Comparison of ENCODE assay signal across 13 cellular contexts in the genomic region with DNA sequence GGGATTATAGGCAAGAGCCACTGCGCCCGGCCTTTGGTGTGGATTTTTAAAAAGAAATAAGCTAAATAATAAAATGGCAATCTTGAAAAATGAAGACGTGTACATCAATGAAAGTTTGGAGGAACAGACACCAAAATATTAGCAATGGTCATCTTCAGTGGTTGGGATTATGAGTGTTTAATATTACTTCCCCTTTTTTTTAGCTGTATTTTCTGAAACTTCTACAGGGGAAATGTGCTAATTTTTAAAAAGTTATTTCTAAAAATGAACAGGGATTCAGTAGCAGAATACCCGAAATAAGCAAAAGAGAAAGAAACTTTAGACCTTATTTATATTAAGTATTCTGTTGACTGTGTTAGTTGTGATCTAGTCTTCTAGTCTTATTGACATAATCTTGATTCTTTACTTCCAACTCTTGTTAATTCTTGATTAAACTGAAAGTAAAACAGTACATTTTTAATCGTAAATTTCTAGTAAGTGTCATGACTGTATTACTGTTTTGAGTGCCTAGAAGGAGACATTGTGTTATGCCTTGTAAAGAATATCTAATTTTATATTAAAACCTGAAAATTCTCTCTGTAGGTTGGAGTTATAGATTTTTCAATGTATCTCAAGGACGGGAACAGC. TPM values are rescaled to one million over a fixed set of nuclear protein-coding genes. Genes with fewer than 3 reads are reported as not detected.
DNase-seq lines count a peak whose midpoint lies in the region; ATAC-seq and TF ChIP-seq lines count a peak whose summit lies in the region.
"Had no signal": no experiment of that assay in that cellular context is flagged by ENCODE, and none has a peak within 500 bp of the region (broad histone marks: within the 10 kb centered on the region; RNA-seq: fewer than 3 reads in every experiment).

No MANE protein-coding gene starts in this region.

- H3K27ac Mint-ChIP-seq in activated T-helper 1 cell treated with anti-CD3 and anti-CD28 coated beads, Interleukin-12 subunit alpha, Interleukin-12 subunit beta, Interleukin-2, Interleukin-4 antibody, amounts not matched to agents 30 ng/mL and 10 ng/mL and 1 ng/mL, durations not matched to agents 14 hours and 24 hours and 36 hours = no peak overlapping the region
- no peak overlapping the region for H3K27ac Mint-ChIP-seq in activated naive CD4-positive, alpha-beta T cell treated with anti-CD3 and anti-CD28 coated beads for 36 hours
- H3K27ac Mint-ChIP-seq in activated naive CD4-positive, alpha-beta T cell treated with anti-CD3 and anti-CD28 coated beads, Interleukin-2, amount 50 U/mL, for 72 hours = peak overlapping the region in 1 of 2 donors; percentile 22
- H3K27ac Mint-ChIP-seq: activated B cell treated with CpG ODN at 0.5 μM for 24 hours; activated naive CD4-positive, alpha-beta T cell treated with anti-CD3 and anti-CD28 coated beads, Interleukin-2, amount 50 U/mL, for 24 hours; progenitor cell of endocrine pancreas had no signal

- no peak overlapping the region for H3K4me3 Mint-ChIP-seq in activated T-helper 1 cell treated with anti-CD3 and anti-CD28 coated beads, Interleukin-12 subunit alpha, Interleukin-12 subunit beta, Interleukin-2, Interleukin-4 antibody, amounts not matched to agents 30 ng/mL and 10 ng/mL and 1 ng/mL, durations not matched to agents 14 hours and 24 hours and 36 hours
- H3K4me3 Mint-ChIP-seq in activated naive CD4-positive, alpha-beta T cell treated with anti-CD3 and anti-CD28 coated beads for 36 hours = no peak overlapping the region
- H3K4me3 Mint-ChIP-seq: activated B cell treated with CpG ODN at 0.5 μM for 24 hours; activated naive CD4-positive, alpha-beta T cell treated with anti-CD3 and anti-CD28 coated beads, Interleukin-2, amount 50 U/mL, for 24 hours had no signal

- H3K36me3 Mint-ChIP-seq in activated T-helper 1 cell treated with anti-CD3 and anti-CD28 coated beads, Interleukin-12 subunit alpha, Interleukin-12 subunit beta, Interleukin-2, Interleukin-4 antibody, amounts not matched to agents 30 ng/mL and 10 ng/mL and 1 ng/mL, durations not matched to agents 14 hours and 24 hours and 36 hours (ENCODE audit: low read depth) = no peaks in the 10 kb centered on the region
- peaks cover 5% of the 10 kb centered on the region for H3K36me3 Mint-ChIP-seq in activated naive CD4-positive, alpha-beta T cell treated with anti-CD3 and anti-CD28 coated beads for 36 hours (ENCODE audit: low read depth)
- no peaks in the 10 kb centered on the region for H3K36me3 Mint-ChIP-seq in activated naive CD4-positive, alpha-beta T cell treated with anti-CD3 and anti-CD28 coated beads, Interleukin-2, amount 50 U/mL, for 72 hours

- POLR2A ChIA-PET in GM10248 (lab: Yijun Ruan, JAX) = no interaction called here

- ATAC-seq in GM19328 (IDR thresholded peaks at IDR 0.05; ENCODE audit: unreplicated experiment) = peak; percentile 54
- ATAC-seq in HG02973 (IDR thresholded peaks at IDR 0.05; ENCODE audit: unreplicated experiment) = peak; percentile 50
- no peak for ATAC-seq in activated naive CD4-positive, alpha-beta T cell treated with anti-CD3 and anti-CD28 coated beads, Interleukin-2, amount 50 U/mL, for 72 hours

- no peaks in the 10 kb centered on the region for H3K27me3 Mint-ChIP-seq in activated T-helper 1 cell treated with anti-CD3 and anti-CD28 coated beads, Interleukin-12 subunit alpha, Interleukin-12 subunit beta, Interleukin-2, Interleukin-4 antibody, amounts not matched to agents 30 ng/mL and 10 ng/mL and 1 ng/mL, durations not matched to agents 14 hours and 24 hours and 36 hours (ENCODE audit: insufficient read depth)
- no peaks in the 10 kb centered on the region for H3K27me3 Mint-ChIP-seq in activated naive CD4-positive, alpha-beta T cell treated with anti-CD3 and anti-CD28 coated beads for 36 hours (ENCODE audit: low read depth)
- H3K27me3 Mint-ChIP-seq: activated B cell treated with CpG ODN at 0.5 μM for 24 hours; activated naive CD4-positive, alpha-beta T cell treated with anti-CD3 and anti-CD28 coated beads, Interleukin-2, amount 50 U/mL, for 24 hours; naive B cell; progenitor cell of endocrine pancreas had no signal

- intact Hi-C loops in activated T-helper 1 cell treated with anti-CD3 and anti-CD28 coated beads, Interleukin-12 subunit alpha, Interleukin-12 subunit beta, Interleukin-2, Interleukin-4 antibody, amounts not matched to agents 30 ng/mL and 10 ng/mL and 1 ng/mL, durations not matched to agents 14 hours and 24 hours and 36 hours (cut with micrococcal nuclease) = no loop called here
- intact Hi-C loops in activated naive CD4-positive, alpha-beta T cell treated with anti-CD3 and anti-CD28 coated beads for 36 hours (cut with micrococcal nuclease) = no loop called here

- H3K4me3 ChIP-seq in NB4 (ENCODE audit: low read depth, low read length) = no peak overlapping the region

- no peaks in the 10 kb centered on the region for H3K9me3 Mint-ChIP-seq in activated T-helper 1 cell treated with anti-CD3 and anti-CD28 coated beads, Interleukin-12 subunit alpha, Interleukin-12 subunit beta, Interleukin-2, Interleukin-4 antibody, amounts not matched to agents 30 ng/mL and 10 ng/mL and 1 ng/mL, durations not matched to agents 14 hours and 24 hours and 36 hours
- no peaks in the 10 kb centered on the region for H3K9me3 Mint-ChIP-seq in activated naive CD4-positive, alpha-beta T cell treated with anti-CD3 and anti-CD28 coated beads for 36 hours
- H3K9me3 Mint-ChIP-seq in activated naive CD4-positive, alpha-beta T cell treated with anti-CD3 and anti-CD28 coated beads, Interleukin-2, amount 50 U/mL, for 72 hours = no peaks in the 10 kb centered on the region
- H3K9me3 Mint-ChIP-seq: activated B cell treated with CpG ODN at 0.5 μM for 24 hours; activated naive CD4-positive, alpha-beta T cell treated with anti-CD3 and anti-CD28 coated beads, Interleukin-2, amount 50 U/mL, for 24 hours; naive B cell had no signal

- DNase-seq in GM10248 (ENCODE audit: extremely low spot score) (peak; percentile 47), NB4 (ENCODE audit: low read depth) (peak; percentile 4), T-helper 9 cell (no peak)
- no peak for DNase-seq in activated T-helper 1 cell treated with anti-CD3 and anti-CD28 coated beads, Interleukin-12 subunit alpha, Interleukin-12 subunit beta, Interleukin-2, Interleukin-4 antibody, amounts not matched to agents 30 ng/mL and 10 ng/mL and 1 ng/mL, durations not matched to agents 14 hours and 24 hours and 36 hours (ENCODE audit: low spot score)
- no peak for DNase-seq in activated naive CD4-positive, alpha-beta T cell treated with anti-CD3 and anti-CD28 coated beads for 36 hours
- DNase-seq in activated naive CD4-positive, alpha-beta T cell treated with anti-CD3 and anti-CD28 coated beads, Interleukin-2, amount 50 U/mL, for 72 hours (ENCODE audit: low spot score in 2 of 2) = no peak
- DNase-seq: activated B cell treated with CpG ODN at 0.5 μM for 24 hours; effector memory CD4-positive, alpha-beta T cell; naive B cell had no signal

- TF ChIP-seq CTCF in GM10248 (IDR thresholded peaks at IDR 0.05; ENCODE audit: control extremely low read depth, extremely low read depth, low read depth, missing control alignments) (no peak), NB4 (IDR thresholded peaks at IDR 0.05; ENCODE audit: low read depth, low read length) (no peak)

- CTCF ChIA-PET in GM10248 (lab: Yijun Ruan, JAX) = interaction anchor here (0.6 to 1.2 kb wide), 2 partner anchors 9 to 22 kb away, joined by 3 read pairs; no protein-coding TSS in a partner anchor
- CTCF ChIA-PET in activated naive CD4-positive, alpha-beta T cell treated with anti-CD3 and anti-CD28 coated beads for 36 hours (lab: Charles Lee) = no interaction called here

- H3K4me1 Mint-ChIP-seq in activated T-helper 1 cell treated with anti-CD3 and anti-CD28 coated beads, Interleukin-12 subunit alpha, Interleukin-12 subunit beta, Interleukin-2, Interleukin-4 antibody, amounts not matched to agents 30 ng/mL and 10 ng/mL and 1 ng/mL, durations not matched to agents 14 hours and 24 hours and 36 hours (ENCODE audit: low read depth) = no peaks in the 10 kb centered on the region
- peaks cover 4% of the 10 kb centered on the region for H3K4me1 Mint-ChIP-seq in activated naive CD4-positive, alpha-beta T cell treated with anti-CD3 and anti-CD28 coated beads for 36 hours (ENCODE audit: low read depth)
- H3K4me1 Mint-ChIP-seq: activated naive CD4-positive, alpha-beta T cell treated with anti-CD3 and anti-CD28 coated beads, Interleukin-2, amount 50 U/mL, for 24 hours had no signal

- no peak for TF ChIP-seq POLR2A in NB4 (IDR thresholded peaks at IDR 0.05; ENCODE audit: extremely low read depth, insufficient read length)

RNA-seq across cellular contexts. Expression of a gene that starts 51.3 kb away (rescaled TPM):
- 12.5 and 13.4 TPM in 2 replicates for total RNA-seq in activated T-helper 1 cell treated with anti-CD3 and anti-CD28 coated beads, Interleukin-12 subunit alpha, Interleukin-12 subunit beta, Interleukin-2, Interleukin-4 antibody, amounts not matched to agents 30 ng/mL and 10 ng/mL and 1 ng/mL, durations not matched to agents 14 hours and 24 hours and 36 hours
- total RNA-seq in activated naive CD4-positive, alpha-beta T cell treated with anti-CD3 and anti-CD28 coated beads for 36 hours = 10 to 100 TPM; 14.9 to 18.0 TPM
- 10 to 100 TPM; 16.0 to 23.5 TPM for total RNA-seq in activated naive CD4-positive, alpha-beta T cell treated with anti-CD3 and anti-CD28 coated beads, Interleukin-2, amount 50 U/mL, for 72 hours

Comparison
In these comparisons a context has a peak if more than half of its experiments do, and no peak if none do; other contexts are left out.
1. DNase-seq: peak in GM10248 (single experiment) and NB4 (single experiment); none in activated T-helper 1 cell treated with anti-CD3 and anti-CD28 coated beads, Interleukin-12 subunit alpha, Interleukin-12 subunit beta, Interleukin-2, Interleukin-4 antibody, amounts not matched to agents 30 ng/mL and 10 ng/mL and 1 ng/mL, durations not matched to agents 14 hours and 24 hours and 36 hours (single experiment), activated naive CD4-positive, alpha-beta T cell treated with anti-CD3 and anti-CD28 coated beads for 36 hours (single experiment), activated naive CD4-positive, alpha-beta T cell treated with anti-CD3 and anti-CD28 coated beads, Interleukin-2, amount 50 U/mL, for 72 hours (0 of 2) and T-helper 9 cell (single experiment).
2. ATAC-seq: peak in GM19328 (single experiment) and HG02973 (single experiment); none in activated naive CD4-positive, alpha-beta T cell treated with anti-CD3 and anti-CD28 coated beads, Interleukin-2, amount 50 U/mL, for 72 hours (0 of 2).